In genomic region chr1:235069577-235070563, GRCh38 we compare ENCODE assay signal across 1 cellular context.
TF ChIP-seq lines count a peak whose summit lies in the region.

No MANE protein-coding gene starts in this region.

TF ChIP-seq in HepG2, 621 proteins besides CTCF, POLR2A, EP300 and RAD21 (continued from another document and continues in another):
- TF ChIP-seq CSRNP1 (CRISPR knock-in tag; IDR thresholded peaks at IDR 0.05) = peak; percentile 90
- no peak for TF ChIP-seq SIN3B (IDR thresholded peaks at IDR 0.05; ENCODE audit: low read length)
- peak; percentile 87 for TF ChIP-seq ZNF607 (CRISPR knock-in tag; IDR thresholded peaks at IDR 0.05; ENCODE audit: borderline replicate concordance)
- peak; percentile 35 for TF ChIP-seq JARID2 (CRISPR knock-in tag; IDR thresholded peaks at IDR 0.05; ENCODE audit: insufficient replicate concordance)
- TF ChIP-seq ZFP90 (CRISPR knock-in tag; IDR thresholded peaks at IDR 0.05; ENCODE audit: borderline replicate concordance) = peak; percentile 46; the same call in 1 of the 2 replicates
- TF ChIP-seq FIP1L1 (IDR thresholded peaks at IDR 0.05; ENCODE audit: borderline replicate concordance, insufficient read depth, low read depth, low read length) = no peak
- no peak for TF ChIP-seq ZNF782 (CRISPR knock-in tag; IDR thresholded peaks at IDR 0.05; ENCODE audit: borderline replicate concordance)
- peak; percentile 79; the same call in 1 of the 2 replicates for TF ChIP-seq GLMP (CRISPR knock-in tag; IDR thresholded peaks at IDR 0.05; ENCODE audit: borderline replicate concordance)
- no peak for TF ChIP-seq ZNF543 (CRISPR knock-in tag; IDR thresholded peaks at IDR 0.05)
- TF ChIP-seq STAT6 (CRISPR knock-in tag; IDR thresholded peaks at IDR 0.05; ENCODE audit: borderline replicate concordance) = no peak
- 0 out of 2 replicates have a peak, but pooled peaks have one; percentile 44 for TF ChIP-seq CENPT (CRISPR knock-in tag; IDR thresholded peaks at IDR 0.05; ENCODE audit: low read depth)
- TF ChIP-seq ZNF557 (CRISPR knock-in tag; IDR thresholded peaks at IDR 0.05) = no peak
- no peak for TF ChIP-seq NFE2L2 (IDR thresholded peaks at IDR 0.05; ENCODE audit: low read length)
- 0 out of 2 replicates have a peak, but pooled peaks have one; percentile 55 for TF ChIP-seq PATZ1 (CRISPR knock-in tag; IDR thresholded peaks at IDR 0.05)
- TF ChIP-seq NR1H2 (CRISPR knock-in tag; IDR thresholded peaks at IDR 0.05; ENCODE audit: borderline replicate concordance, low read depth) = 0 out of 2 replicates have a peak, but pooled peaks have one; percentile 35
- TF ChIP-seq ZNF574 (CRISPR knock-in tag; IDR thresholded peaks at IDR 0.05) = peak; percentile 63
- 0 out of 2 replicates have a peak, but pooled peaks have one; percentile 22 for TF ChIP-seq ZMAT3 (CRISPR knock-in tag; conservative IDR thresholded peaks at IDR 0.05)
- TF ChIP-seq TFAP4 (IDR thresholded peaks at IDR 0.05; ENCODE audit: borderline replicate concordance, low read depth) = peak; percentile 63; the same call in 1 of the 2 replicates
- no peak for TF ChIP-seq ZNF354B (CRISPR knock-in tag; IDR thresholded peaks at IDR 0.05)
- no peak for TF ChIP-seq DBP (CRISPR knock-in tag; IDR thresholded peaks at IDR 0.05; ENCODE audit: not compliant biosample characterization)
- TF ChIP-seq ZNF142 (CRISPR knock-in tag; IDR thresholded peaks at IDR 0.05) = peak; percentile 66; the same call in 1 of the 2 replicates
- TF ChIP-seq SKIL (CRISPR knock-in tag; IDR thresholded peaks at IDR 0.05; ENCODE audit: borderline replicate concordance) = no peak; the same call in 1 of the 2 replicates
- TF ChIP-seq KDM6A (CRISPR knock-in tag; IDR thresholded peaks at IDR 0.05; ENCODE audit: low read depth) = no peak
- TF ChIP-seq ZNF512 (CRISPR knock-in tag; IDR thresholded peaks at IDR 0.05) = no peak
- no peak for TF ChIP-seq SETDB1 (CRISPR knock-in tag; IDR thresholded peaks at IDR 0.05; ENCODE audit: borderline replicate concordance)
- TF ChIP-seq ONECUT2 (CRISPR knock-in tag; IDR thresholded peaks at IDR 0.05) = no peak
- no peak for TF ChIP-seq NFE2 (CRISPR knock-in tag; IDR thresholded peaks at IDR 0.05)
- TF ChIP-seq NR2F2 (IDR thresholded peaks at IDR 0.05; ENCODE audit: borderline replicate concordance, low read depth) = no peak
- 0 out of 2 replicates have a peak, but pooled peaks have one; percentile 27 for TF ChIP-seq ZKSCAN5 (CRISPR knock-in tag; IDR thresholded peaks at IDR 0.05)
- TF ChIP-seq ZNF660 (CRISPR knock-in tag; IDR thresholded peaks at IDR 0.05; ENCODE audit: borderline replicate concordance, low read depth) = no peak
- TF ChIP-seq ZNF850 (CRISPR knock-in tag; conservative IDR thresholded peaks at IDR 0.05) = no peak
